Comparison of ENCODE assay signal across 1 cellular context in the genomic region with DNA sequence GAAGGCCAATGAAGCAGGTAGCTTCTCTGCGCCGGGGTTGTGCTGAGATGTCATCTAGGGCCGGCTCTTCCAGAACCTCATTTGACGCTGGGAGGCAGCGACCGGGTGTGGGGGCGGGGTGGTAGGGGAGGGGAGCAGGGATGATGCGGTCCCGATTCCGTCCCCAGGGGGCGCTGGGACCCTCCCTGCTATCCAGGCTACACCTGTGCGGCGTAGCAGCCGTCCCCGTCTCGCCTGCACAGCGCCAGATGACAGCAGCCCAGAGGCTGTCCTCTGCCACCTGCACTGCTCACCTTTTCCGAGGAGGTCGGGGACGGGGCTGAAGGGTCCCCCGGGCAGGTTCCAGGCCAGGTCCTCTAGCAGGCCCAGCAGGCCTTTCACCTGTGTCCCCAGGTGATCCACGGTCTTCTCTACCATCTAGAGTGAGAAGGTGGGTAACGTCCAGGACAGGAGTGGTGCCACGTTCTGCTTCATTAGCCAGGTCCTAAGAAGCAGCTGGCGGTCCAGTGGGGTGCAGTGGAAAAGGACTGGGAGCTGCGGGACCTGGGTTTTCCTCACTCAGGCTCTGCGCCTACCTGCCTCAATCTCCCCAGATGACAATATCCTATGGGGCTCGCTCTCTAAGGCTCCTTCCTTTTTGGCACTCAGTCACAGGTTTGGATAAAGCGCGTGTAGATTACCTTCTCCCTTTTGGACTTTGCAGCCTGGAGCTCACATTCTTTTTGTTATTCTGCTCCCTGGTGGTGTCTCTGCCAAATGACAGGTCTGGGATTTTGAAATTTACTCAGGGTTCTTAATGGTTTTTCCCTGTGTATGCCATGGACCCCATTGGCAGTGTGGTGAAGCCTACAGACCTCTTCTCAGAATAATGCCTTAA.
TF ChIP-seq lines count a peak whose summit lies in the region.

No MANE protein-coding gene starts in this region.

TF ChIP-seq in H1, 55 proteins besides CTCF, POLR2A, EP300 and RAD21:
- peak; percentile 60 for TF ChIP-seq KDM4A (IDR thresholded peaks at IDR 0.05; ENCODE audit: low read depth, low read length, severe bottlenecking)
- peak in 1 of 2 experiments; percentile 46; a peak in 1 of 4 replicates for TF ChIP-seq SIN3A (conservative IDR thresholded peaks at IDR 0.05 in 1 of 2, IDR thresholded peaks at IDR 0.05 in 1 of 2; ENCODE audit: low read depth in 1 of 2, low read length in 2 of 2)
- TF ChIP-seq, protein P1, sequence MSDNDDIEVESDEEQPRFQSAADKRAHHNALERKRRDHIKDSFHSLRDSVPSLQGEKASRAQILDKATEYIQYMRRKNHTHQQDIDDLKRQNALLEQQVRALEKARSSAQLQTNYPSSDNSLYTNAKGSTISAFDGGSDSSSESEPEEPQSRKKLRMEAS (IDR thresholded peaks at IDR 0.05): no peak
- TF ChIP-seq RBBP5 (IDR thresholded peaks at IDR 0.05; ENCODE audit: borderline replicate concordance, low read depth, low read length): no peak
- TF ChIP-seq CREB1 (IDR thresholded peaks at IDR 0.05): peak; percentile 81
- no peak for TF ChIP-seq JUND (IDR thresholded peaks at IDR 0.05; ENCODE audit: low read length)
- no peak for TF ChIP-seq FOSL1 (IDR thresholded peaks at IDR 0.05; ENCODE audit: insufficient read depth, low read depth, low read length)
- peak; percentile 21; the same call in 1 of the 2 replicates for TF ChIP-seq SRF (IDR thresholded peaks at IDR 0.05; ENCODE audit: low read depth, low read length)
- TF ChIP-seq, protein P2, sequence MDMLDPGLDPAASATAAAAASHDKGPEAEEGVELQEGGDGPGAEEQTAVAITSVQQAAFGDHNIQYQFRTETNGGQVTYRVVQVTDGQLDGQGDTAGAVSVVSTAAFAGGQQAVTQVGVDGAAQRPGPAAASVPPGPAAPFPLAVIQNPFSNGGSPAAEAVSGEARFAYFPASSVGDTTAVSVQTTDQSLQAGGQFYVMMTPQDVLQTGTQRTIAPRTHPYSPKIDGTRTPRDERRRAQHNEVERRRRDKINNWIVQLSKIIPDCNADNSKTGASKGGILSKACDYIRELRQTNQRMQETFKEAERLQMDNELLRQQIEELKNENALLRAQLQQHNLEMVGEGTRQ (IDR thresholded peaks at IDR 0.05; ENCODE audit: low read length): no peak
- TF ChIP-seq EZH2 (IDR thresholded peaks at IDR 0.05; ENCODE audit: low read depth, low read length, severe bottlenecking): no peak
- TF ChIP-seq TCF12 (IDR thresholded peaks at IDR 0.05; ENCODE audit: low read depth, low read length): peak; percentile 41; the same call in 1 of the 2 replicates
- no peak for TF ChIP-seq BRCA1 (IDR thresholded peaks at IDR 0.05; ENCODE audit: low read depth, low read length)
- TF ChIP-seq BACH1 (IDR thresholded peaks at IDR 0.05; ENCODE audit: low read length): no peak
- no peak for TF ChIP-seq KDM5A (IDR thresholded peaks at IDR 0.05; ENCODE audit: low read length)
- TF ChIP-seq MAFK (IDR thresholded peaks at IDR 0.05; ENCODE audit: low read depth, low read length): no peak
